In the genomic region with DNA sequence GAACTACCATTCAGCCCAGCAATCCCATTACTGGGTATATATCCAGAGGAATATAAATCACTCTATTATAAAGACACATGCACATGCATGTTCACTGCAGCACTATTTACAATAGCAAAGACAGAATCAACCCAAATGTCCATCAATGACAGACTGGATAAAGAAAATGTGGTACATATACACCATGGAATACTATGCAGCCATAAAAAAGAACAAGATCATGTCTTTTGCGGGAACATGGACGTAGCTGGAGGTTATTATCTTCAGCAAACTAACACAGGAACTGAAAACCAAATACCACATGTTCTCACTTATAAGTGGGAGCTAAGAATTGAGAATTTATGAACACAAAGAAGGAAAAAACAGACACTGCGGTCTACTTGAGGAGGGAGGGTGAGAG, we compare ENCODE assay signal across 3 cellular contexts.
DNase-seq lines count a peak whose midpoint lies in the region; ATAC-seq, FAIRE-seq and TF ChIP-seq lines count a peak whose summit lies in the region.
"Not testable (repeated sequence)": the region's sequence is repeated elsewhere in the genome, so short reads cannot be mapped to it uniquely, and the experiment has no call there.

No MANE protein-coding gene starts in this region.

- peak overlapping the region; percentile 46; the same call in 1 of the 2 replicates for H3K4me2 ChIP-seq in HCT116 (ENCODE audit: low read length)
- H3K4me2 ChIP-seq in K562 (ENCODE audit: insufficient read depth, low read length) = not testable (repeated sequence)

- intact Hi-C loops in HCT116 (cut with micrococcal nuclease); K562 (cut with micrococcal nuclease): not testable (repeated sequence)

- DNase-seq in HCT116 (ENCODE audit: low read depth, low spot score); K562 (ENCODE audit: extremely low read depth in 1 of 4, low spot score in 3 of 4): not testable (repeated sequence)

- 8% methylated on average over 2 of the region's 3 CpGs for WGBS in K562 (ENCODE audit: insufficient coverage, low coverage, missing lambda C conversion rate)

- not testable (repeated sequence) for TF ChIP-seq EP300 in K562 (IDR thresholded peaks at IDR 0.05; ENCODE audit: low read length)

- POLR2A ChIA-PET in HCT116 (lab: Charles Lee); HEK293 (lab: Yijun Ruan, JAX); K562 (lab: Yijun Ruan, JAX): not testable (repeated sequence)

- TF ChIP-seq RAD21 in HCT116 (IDR thresholded peaks at IDR 0.05; ENCODE audit: low read depth); K562 (CRISPR knock-in tag; conservative IDR thresholded peaks at IDR 0.05 in 1 of 2, IDR thresholded peaks at IDR 0.05 in 1 of 2): not testable (repeated sequence)

- CTCF ChIA-PET in HCT116 (lab: Charles Lee); HEK293 (lab: Yijun Ruan, JAX); K562 (lab: Yijun Ruan, JAX; ENCODE audit: low intra/inter-chr PET ratio): not testable (repeated sequence)

- not testable (repeated sequence) for BruUV-seq in HCT116 (replicated peaks; lab: Mats Ljungman, UMichigan); K562 (replicated peaks; lab: Mats Ljungman, UMichigan)

- not testable (repeated sequence) for H3K4me3 ChIP-seq in HCT116 (replicated peaks in 1 of 2; ENCODE audit: low read depth in 1 of 2, low read length in 2 of 2); HEK293 (ENCODE audit: low read depth, low read length); K562

- TF ChIP-seq CTCF in HCT116 (IDR thresholded peaks at IDR 0.05 in 2 of 3, conservative IDR thresholded peaks at IDR 0.05 in 1 of 3; ENCODE audit: borderline replicate concordance in 1 of 3, insufficient read depth in 1 of 3, low read depth in 2 of 3, low read length in 2 of 3); HEK293 (tag by site-specific recombination; IDR thresholded peaks at IDR 0.05); K562 (IDR thresholded peaks at IDR 0.05 in 2 of 3, conservative IDR thresholded peaks at IDR 0.05 in 1 of 3; ENCODE audit: insufficient read depth in 2 of 3, low read depth in 1 of 3, low read length in 3 of 3): not testable (repeated sequence)

- not testable (repeated sequence) for H3K9me3 ChIP-seq in HCT116 (ENCODE audit: control insufficient read depth in 1 of 2, insufficient read depth in 1 of 2, low read depth in 1 of 2, low read length in 2 of 2); HEK293 (ENCODE audit: control insufficient read depth, insufficient read depth, low read depth, low read length); K562 (replicated peaks; ENCODE audit: control insufficient read depth, insufficient read depth, low read depth, low read length)

- not testable (repeated sequence) for ATAC-seq in HCT116, K562

- not testable (repeated sequence) for H3K27ac ChIP-seq in HCT116 (ENCODE audit: low read depth, low read length); HEK293 (ENCODE audit: extremely low read depth, low read depth, low read length); K562 (ENCODE audit: extremely low read depth, low read depth, low read length)

- H3K9me2 ChIP-seq in HCT116 (ENCODE audit: insufficient read depth) = not testable (repeated sequence)

- H3K27me3 ChIP-seq in HCT116 (ENCODE audit: insufficient read depth, low read length); K562 (ENCODE audit: control insufficient read depth in 2 of 2, insufficient read depth in 2 of 2, low read length in 2 of 2): not testable (repeated sequence)

- RAD21 ChIA-PET in HCT116 (lab: Charles Lee; ENCODE audit: low non-redundant PET in 1 of 2, low total read pairs in 2 of 2, uncharacterized antibody in 2 of 2, unreplicated experiment in 2 of 2) = not testable (repeated sequence)

- H3K79me2 ChIP-seq in HCT116 (ENCODE audit: insufficient read depth, low read length); K562 (ENCODE audit: control insufficient read depth, insufficient read depth, low read length): not testable (repeated sequence)

- not testable (repeated sequence) for H4K20me1 ChIP-seq in HCT116 (ENCODE audit: insufficient read depth); K562 (replicated peaks; ENCODE audit: control insufficient read depth, insufficient read depth, low read length)

- not testable (repeated sequence) for FAIRE-seq in K562 (lab: Jason Lieb, UNC)

- H3K36me3 ChIP-seq in HCT116 (ENCODE audit: control insufficient read depth in 1 of 2, insufficient read depth in 2 of 2, low read length in 2 of 2); HEK293 (ENCODE audit: control insufficient read depth in 2 of 2, insufficient read depth in 1 of 2, low read length in 2 of 2); K562 (ENCODE audit: control insufficient read depth, insufficient read depth, low read length): not testable (repeated sequence)

- H2AFZ ChIP-seq in HCT116 (ENCODE audit: low read depth, low read length, poor library complexity, severe bottlenecking); K562 (ENCODE audit: low read depth, low read length): not testable (repeated sequence)

- not testable (repeated sequence) for TF ChIP-seq POLR2A in HCT116 (IDR thresholded peaks at IDR 0.05; ENCODE audit: borderline replicate concordance, extremely low read depth, insufficient read depth, insufficient read length); K562 (conservative IDR thresholded peaks at IDR 0.05)

- H3K9ac ChIP-seq in HCT116 (ENCODE audit: low read length); K562 (ENCODE audit: insufficient read depth in 1 of 2, low read depth in 2 of 2, low read length in 2 of 2): not testable (repeated sequence)

- in situ Hi-C loops in K562 (cut with MboI) = not testable (repeated sequence)

- H3K9me1 ChIP-seq in K562 (ENCODE audit: control insufficient read depth, insufficient read depth, low read length) = not testable (repeated sequence)

- H3K4me1 ChIP-seq in HCT116 (ENCODE audit: control insufficient read depth in 1 of 2, insufficient read depth in 2 of 2, low read length in 2 of 2) = peaks cover 0 to 10% of the 10 kb centered on the region in 2 experiments; a peak in 2 of 4 replicates
- not testable (repeated sequence) for H3K4me1 ChIP-seq in HEK293 (ENCODE audit: control insufficient read depth, insufficient read depth, low read length); K562 (replicated peaks in 1 of 2; ENCODE audit: control insufficient read depth in 2 of 2, insufficient read depth in 2 of 2, low read length in 2 of 2)

TF ChIP-seq in HEK293, 187 proteins besides CTCF, POLR2A, EP300 and RAD21:
- peak; percentile 73 for TF ChIP-seq ZNF146 (tag by site-specific recombination; IDR thresholded peaks at IDR 0.05)

TF ChIP-seq in K562, 482 proteins besides CTCF, POLR2A, EP300 and RAD21:
- peak; percentile 81 for TF ChIP-seq ZNF146 (CRISPR knock-in tag; IDR thresholded peaks at IDR 0.05; ENCODE audit: unreplicated experiment)
